In genomic region chr7:112133328-112133727, GRCh38 we compare ENCODE assay signal across 16 cellular contexts.
"Had no signal": no experiment of that assay in that cellular context is flagged by ENCODE, and none has a peak within 500 bp of the region (broad histone marks: within the 10 kb centered on the region; RNA-seq: fewer than 3 reads in every experiment).

No MANE protein-coding gene starts in this region.

- H3K4me3 ChIP-seq: neural progenitor cell, pancreas, right lobe of liver, spleen, thoracic aorta, transverse colon had no signal

- ATAC-seq: natural killer cell; pancreas; right lobe of liver; stimulated activated memory B cell treated with anti-CD40 and anti-IgM and Interleukin-4, amounts not matched to agents 10 μg/mL and 1 μg/mL and 100 μg/mL, for 72 hours had no signal

- H3K4me2 ChIP-seq: neural progenitor cell had no signal

- H3K27me3 ChIP-seq: neural progenitor cell, pancreas, right lobe of liver, spleen, transverse colon had no signal

- H3K9ac ChIP-seq: neural progenitor cell had no signal

- H2AFZ ChIP-seq: neural progenitor cell had no signal

- H3K9me3 ChIP-seq: pancreas, right lobe of liver, spleen, thoracic aorta, transverse colon had no signal

- H3K27ac ChIP-seq: neural progenitor cell, pancreas, right lobe of liver, spleen, thoracic aorta, transverse colon had no signal

- FAIRE-seq: keratinocyte, pancreas, urothelium cell line had no signal

- DNase-seq: foreskin melanocyte; left colon; mammary epithelial cell; natural killer cell; right lobe of liver; spleen; stimulated activated CD4-positive, alpha-beta T cell treated with anti-CD3 and anti-CD28 coated beads, Interleukin-15, amount 100 ng/mL, for 24 hours; stimulated activated CD4-positive, alpha-beta T cell treated with anti-CD3 and anti-CD28 coated beads, Interleukin-1b, Interleukin-23, amount 100 ng/mL, for 48 hours; stimulated activated CD4-positive, alpha-beta T cell treated with anti-CD3 and anti-CD28 coated beads, Interleukin-4, amount 100 ng/mL, for 24 hours; transverse colon had no signal

- H3K36me3 ChIP-seq: neural progenitor cell, pancreas, right lobe of liver, spleen, thoracic aorta, transverse colon had no signal
